ENCODE assay signal across 8 cellular contexts in the genomic region with DNA sequence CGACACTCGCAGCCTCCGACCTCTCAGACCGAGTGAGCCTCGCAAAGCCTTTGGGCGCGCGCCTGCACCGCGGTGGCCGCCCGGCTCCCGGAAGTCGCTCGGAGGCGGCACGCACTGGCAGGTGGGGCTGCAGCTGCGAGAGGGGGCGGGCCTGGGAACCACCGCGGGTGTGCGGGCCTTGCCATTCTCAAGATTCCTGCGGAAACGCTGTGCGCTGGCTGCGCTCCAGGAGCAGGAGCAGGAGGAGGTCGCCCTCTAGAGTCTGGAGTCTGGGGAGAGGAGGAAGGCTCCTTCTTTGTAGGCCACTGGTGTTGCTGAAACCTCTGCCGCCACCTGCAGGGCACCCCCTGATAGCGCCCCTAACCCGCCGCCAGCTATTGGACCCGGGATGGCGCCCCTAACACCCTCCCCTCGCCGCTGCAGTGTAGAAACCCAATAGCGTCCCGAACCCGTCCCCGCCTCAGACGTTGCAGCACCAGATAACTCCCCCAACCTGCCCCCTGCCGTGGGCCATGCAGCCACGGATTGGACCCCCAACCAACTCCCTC.
DNase-seq lines count a peak whose midpoint lies in the region; ATAC-seq and TF ChIP-seq lines count a peak whose summit lies in the region.
"Not testable (repeated sequence)": the region's sequence is repeated elsewhere in the genome, so short reads cannot be mapped to it uniquely, and the experiment has no call there.

No MANE protein-coding gene starts in this region.

- DNase-seq in AG20443 (ENCODE audit: low spot score) (peak; percentile 20), NCI-H2081 (lab: John Stamatoyannopoulos, UW) (peak; percentile 37 to 65), islet precursor cell (peak; percentile 88)
- not testable (repeated sequence) for DNase-seq in brain microvascular endothelial cell
- peak; percentile 62 for DNase-seq in stimulated activated CD4-positive, alpha-beta T cell treated with anti-CD3 and anti-CD28 coated beads, Interleukin-4, amount 100 ng/mL, for 1 hour

- ATAC-seq in GM19025 (IDR thresholded peaks at IDR 0.05; ENCODE audit: low read depth, unreplicated experiment), result peak; percentile 88
- peak; percentile 49 for ATAC-seq in HG03060 (IDR thresholded peaks at IDR 0.05; ENCODE audit: low read depth, unreplicated experiment)
- peak; percentile 70 to 87 for ATAC-seq in activated CD4-positive, CD25-positive, alpha-beta regulatory T cell treated with anti-CD3 and anti-CD28 coated beads, Interleukin-2, amount 50 U/mL, for 24 hours

- not testable (repeated sequence) for H3K4me3 ChIP-seq in brain microvascular endothelial cell (ENCODE audit: low read depth, low read length)

- H3K36me3 ChIP-seq in brain microvascular endothelial cell (replicated peaks), result not testable (repeated sequence)

- TF ChIP-seq CTCF in brain microvascular endothelial cell (IDR thresholded peaks at IDR 0.05; ENCODE audit: low read depth, low read length, missing control alignments), result peak; percentile 19

- in situ Hi-C loops in brain microvascular endothelial cell (cut with HindIII; ENCODE audit: low pct_ligation_motif_present, low sequenced_read_pairs), result not testable (repeated sequence)

- not testable (repeated sequence) for H3K27ac ChIP-seq in brain microvascular endothelial cell

- H3K27me3 ChIP-seq in brain microvascular endothelial cell (replicated peaks), result not testable (repeated sequence)
